ENCODE assay signal across 28 cellular contexts in genomic region chr1:10626011-10626731, GRCh38.
DNase-seq lines count a peak whose midpoint lies in the region; TF ChIP-seq lines count a peak whose summit lies in the region.
"Had no signal": no experiment of that assay in that cellular context is flagged by ENCODE, and none has a peak within 500 bp of the region (broad histone marks: within the 10 kb centered on the region; RNA-seq: fewer than 3 reads in every experiment).

No MANE protein-coding gene starts in this region.

- TF ChIP-seq POLR2A in testis (IDR thresholded peaks at IDR 0.05), result no peak

- H3K4me1 ChIP-seq in A673 (ENCODE audit: insufficient read depth, low read length, poor library complexity, severe bottlenecking) (no peaks in the 10 kb centered on the region), osteoblast (ENCODE audit: insufficient read depth, low read length) (no peaks in the 10 kb centered on the region), testis (no peaks in the 10 kb centered on the region)

- H3K27ac ChIP-seq in A673 (ENCODE audit: low read depth, low read length, poor library complexity, severe bottlenecking), result peak overlapping the region; percentile 54
- H3K27ac ChIP-seq in WERI-Rb-1, result peak overlapping the region; percentile 42
- H3K27ac ChIP-seq in osteoblast (ENCODE audit: low read depth, low read length), result no peak overlapping the region
- H3K27ac ChIP-seq in testis, result no peak overlapping the region
- H3K27ac ChIP-seq: heart left ventricle, PC-9 had no signal

- no peak overlapping the region for H2AFZ ChIP-seq in osteoblast (ENCODE audit: low read length)
- H2AFZ ChIP-seq: PC-9 had no signal

- WGBS in testis, 2 donors, result 87 to 90% methylated on average over 10 to 13 of the region's 13 CpGs

- BruUV-seq in A673 (replicated peaks; lab: Mats Ljungman, UMichigan), result no TSS peak

- no peak for TF ChIP-seq CTCF in A673 (conservative IDR thresholded peaks at IDR 0.05; ENCODE audit: low read depth, low read length)
- no peak for TF ChIP-seq CTCF in WERI-Rb-1 (IDR thresholded peaks at IDR 0.05; ENCODE audit: low read depth, low read length)
- no peak for TF ChIP-seq CTCF in osteoblast (IDR thresholded peaks at IDR 0.05; ENCODE audit: extremely low read depth, low read depth, low read length)
- no peak for TF ChIP-seq CTCF in testis (IDR thresholded peaks at IDR 0.05)

- no peak for DNase-seq in A673 (ENCODE audit: low spot score)
- DNase-seq in DMS 273 (lab: John Stamatoyannopoulos, UW; ENCODE audit: unreplicated experiment), result peak; percentile 94
- no peak for DNase-seq in WERI-Rb-1
- DNase-seq in osteoblast (ENCODE audit: insufficient read length, low spot score, missing footprints), result peak; percentile 76
- DNase-seq in AML-193 (lab: John Stamatoyannopoulos, UW), result no peak
- no peak for DNase-seq in GM19238 (ENCODE audit: insufficient read length, low spot score)
- no peak for DNase-seq in NOMO-1 treated with dmso at 0.1 percent for 144 hours (lab: John Stamatoyannopoulos, UW; ENCODE audit: unreplicated experiment)
- no peak for DNase-seq in testis
- DNase-seq: activated naive CD4-positive, alpha-beta T cell treated with anti-CD3 and anti-CD28 coated beads, Interleukin-2, amount 10 ng/mL, durations not matched to agents 7 days and 5 days; activated T-cell treated with anti-CD3 and anti-CD28 coated beads, Interleukin-2, amount 50 U/mL, for 4 hours; CD4-positive, alpha-beta memory T cell; central memory CD4-positive, alpha-beta T cell; dermis blood vessel endothelial cell; DMS153; HFFc6; left colon; mesendoderm; naive B cell; NCI-H1092 treated with DMSO at 0.1 percent for 48 hours; NCI-H2029 treated with DMSO at 0.1 percent for 48 hours; NCI-H446; occipital lobe; PC-9; stimulated activated CD4-positive, alpha-beta T cell treated with anti-CD3 and anti-CD28 coated beads, Interleukin-2, amount 100 ng/mL, for 48 hours; T-helper 1 cell had no signal

- intact Hi-C loops in A673 (cut with micrococcal nuclease; ENCODE audit: unreplicated experiment) (no loop called here), testis (cut with DNase I; ENCODE audit: low total_unique reads) (no loop called here)

- H3K9me3 ChIP-seq in A673 (ENCODE audit: low read depth, low read length, poor library complexity, severe bottlenecking), result no peaks in the 10 kb centered on the region
- no peaks in the 10 kb centered on the region for H3K9me3 ChIP-seq in WERI-Rb-1 (ENCODE audit: severe bottlenecking)
- H3K9me3 ChIP-seq in osteoblast (ENCODE audit: low read depth, low read length), result no peaks in the 10 kb centered on the region
- H3K9me3 ChIP-seq in testis, result no peaks in the 10 kb centered on the region
- H3K9me3 ChIP-seq: ascending aorta, heart left ventricle, thyroid gland had no signal

- CTCF ChIA-PET in A673 (lab: Charles Lee), result no interaction called here

- H4K20me1 ChIP-seq in osteoblast (ENCODE audit: insufficient read depth, low read length), result no peaks in the 10 kb centered on the region

- H3K27me3 ChIP-seq in A673 (replicated peaks; ENCODE audit: insufficient read depth, low read depth, low read length, poor library complexity), result no peaks in the 10 kb centered on the region
- no peaks in the 10 kb centered on the region for H3K27me3 ChIP-seq in WERI-Rb-1 (ENCODE audit: insufficient read depth, low read depth, severe bottlenecking)
- H3K27me3 ChIP-seq in osteoblast (ENCODE audit: insufficient read depth, low read length), result no peaks in the 10 kb centered on the region
- H3K27me3 ChIP-seq in testis, result no peaks in the 10 kb centered on the region
- H3K27me3 ChIP-seq: ascending aorta, heart left ventricle, thyroid gland had no signal

- H3K79me2 ChIP-seq in osteoblast (ENCODE audit: insufficient read depth, low read length), result no peaks in the 10 kb centered on the region

- no peak overlapping the region for H3K4me2 ChIP-seq in osteoblast (ENCODE audit: insufficient read depth, low read length)
- H3K4me2 ChIP-seq: PC-9 had no signal

- H3K36me3 ChIP-seq in A673 (ENCODE audit: insufficient read depth, low read length, poor library complexity, severe bottlenecking) (peaks cover 2% of the 10 kb centered on the region), WERI-Rb-1 (peaks cover 11% of the 10 kb centered on the region), osteoblast (ENCODE audit: insufficient read depth, low read length) (peaks cover 23% of the 10 kb centered on the region), testis (ENCODE audit: low read depth, missing control alignments) (no peaks in the 10 kb centered on the region)

- POLR2A ChIA-PET in A673 (lab: Charles Lee; ENCODE audit: low non-redundant PET), result no interaction called here

- H3K4me3 ChIP-seq in A673 (ENCODE audit: low read depth, low read length, poor library complexity, severe bottlenecking), result no peak overlapping the region
- no peak overlapping the region for H3K4me3 ChIP-seq in WERI-Rb-1 (ENCODE audit: low read depth, low read length)
- no peak overlapping the region for H3K4me3 ChIP-seq in osteoblast (ENCODE audit: insufficient read depth, low read length)
- no peak overlapping the region for H3K4me3 ChIP-seq in testis
- H3K4me3 ChIP-seq: ascending aorta, heart left ventricle, PC-9, thyroid gland had no signal

Comparison
In these comparisons a context has a peak if more than half of its experiments do, and no peak if none do; other contexts are left out.
1. DNase-seq: peak in DMS 273 (single experiment) and osteoblast (single experiment); none in A673 (single experiment), WERI-Rb-1 (single experiment), AML-193 (0 of 2), GM19238 (single experiment), NOMO-1 treated with dmso at 0.1 percent for 144 hours (single experiment) and testis (single experiment).
2. H3K27ac ChIP-seq: peak in A673 (single experiment) and WERI-Rb-1 (single experiment); none in osteoblast (single experiment) and testis (0 of 2).